ENCODE assay signal across 6 cellular contexts in the genomic region with DNA sequence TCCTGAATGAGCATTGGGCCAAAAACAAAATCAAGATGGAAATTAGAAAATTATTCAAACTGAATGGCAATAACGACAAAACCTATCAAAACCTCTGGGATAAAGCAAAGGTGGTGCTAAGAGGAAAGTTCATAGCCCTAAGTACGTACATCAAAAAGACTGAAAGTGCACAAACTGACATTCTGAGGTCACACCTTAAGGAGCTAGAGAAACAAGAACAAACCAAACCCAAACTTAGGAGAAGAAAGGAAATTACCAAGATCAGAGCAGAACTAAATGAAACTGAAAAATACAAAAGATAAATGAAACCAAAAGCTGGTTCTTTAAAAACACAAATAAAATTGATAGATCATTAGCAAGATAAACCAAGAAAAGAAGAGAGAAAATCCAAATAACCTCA.
"Had no signal": no experiment of that assay in that cellular context is flagged by ENCODE, and none has a peak within 500 bp of the region (broad histone marks: within the 10 kb centered on the region; RNA-seq: fewer than 3 reads in every experiment).

No MANE protein-coding gene starts in this region.

- H3K4me3 Mint-ChIP-seq: IgD-negative memory B cell had no signal

- H3K4me1 Mint-ChIP-seq: IgD-negative memory B cell had no signal

- DNase-seq: IMR-90 had no signal

- ATAC-seq: HepG2, K562 had no signal

- H3K36me3 Mint-ChIP-seq: IgD-negative memory B cell had no signal

- H3K27ac Mint-ChIP-seq: IgD-negative memory B cell had no signal

- H3K4me3 ChIP-seq: K562 had no signal

- H3K27ac ChIP-seq: HL-60 had no signal

- FAIRE-seq: HepG2, HTR-8/SVneo, K562 had no signal
